Comparison of ENCODE assay signal across 22 cellular contexts in genomic region chr7:47587976-47588375, GRCh38. TPM values are rescaled to one million over a fixed set of nuclear protein-coding genes. Genes with fewer than 3 reads are reported as not detected.
A peak's percentile ranks its signal among the peaks of the same experiment; 100 is the strongest.
DNase-seq lines count a peak whose midpoint lies in the region; ATAC-seq, FAIRE-seq and TF ChIP-seq lines count a peak whose summit lies in the region.
"Had no signal": no experiment of that assay in that cellular context is flagged by ENCODE, and none has a peak within 500 bp of the region (broad histone marks: within the 10 kb centered on the region; RNA-seq: fewer than 3 reads in every experiment).

No MANE protein-coding gene starts in this region.

- 66% methylated on average over 9 of the region's 9 CpGs for WGBS in A549 (ENCODE audit: missing lambda C conversion rate)

- peak overlapping the region; percentile 64 for H3K4me2 ChIP-seq in A549
- H3K4me2 ChIP-seq: BLaER1 had no signal

- H3K9me3 ChIP-seq in A549: 0 out of 3 replicates have a peak, but pooled peaks cover 4% of the 10 kb centered on the region
- H3K9me3 ChIP-seq in colonic mucosa: no peaks in the 10 kb centered on the region
- H3K9me3 ChIP-seq in mucosa of descending colon: no peaks in the 10 kb centered on the region
- H3K9me3 ChIP-seq: BLaER1, SJSA1 had no signal

- H3K4me3 ChIP-seq in A549 (no peak overlapping the region), colonic mucosa (no peak overlapping the region), mucosa of descending colon (no peak overlapping the region)
- H3K4me3 ChIP-seq: BLaER1, GM23248, K562, SJSA1 had no signal

- TF ChIP-seq CTCF in A549 (IDR thresholded peaks at IDR 0.05) (no peak), colonic mucosa (IDR thresholded peaks at IDR 0.05) (no peak), mucosa of descending colon (IDR thresholded peaks at IDR 0.05) (no peak)

- intact Hi-C loops in colonic mucosa (cut with DNase I): loop anchor here (10.0 kb wide), 1 partner anchor 143 kb away; no protein-coding TSS in a partner anchor
- intact Hi-C loops in mucosa of descending colon (cut with DNase I, micrococcal nuclease): no loop called here

- POLR2A ChIA-PET in A549 (lab: Yijun Ruan, JAX): interaction anchor here (0.6 to 1.2 kb wide), 2 partner anchors 48 to 199 kb away, joined by 3 to 7 read pairs; no protein-coding TSS in a partner anchor

- H3K9ac ChIP-seq in colonic mucosa (ENCODE audit: low read depth in 2 of 2, low read length in 2 of 2): no peak overlapping the region
- H3K9ac ChIP-seq: BLaER1, GM23248 had no signal

- no peak for DNase-seq in A549 (ENCODE audit: low read depth in 1 of 2, low spot score in 1 of 2)
- DNase-seq in NCI-H2029 (lab: John Stamatoyannopoulos, UW): peak; percentile 35
- no peak for DNase-seq in colonic mucosa
- DNase-seq in mucosa of descending colon: peak in 1 of 3 donors; percentile 76
- DNase-seq in activated naive CD4-positive, alpha-beta T cell treated with anti-CD3 and anti-CD28 coated beads, Interleukin-2, amount 50 U/mL, for 16 hours: no peak
- no peak for DNase-seq in NCI-H146 (lab: John Stamatoyannopoulos, UW)
- DNase-seq in dedifferentiated amniotic fluid mesenchymal stem cell (ENCODE audit: extremely low spot score): no peak
- DNase-seq: CD4-positive, CD25-positive, alpha-beta regulatory T cell; H9; Kasumi-1; NCI-H1092 treated with DMSO at 0.1 percent for 48 hours; NCI-H1436; NCI-H187 treated with DMSO at 0.1 percent for 48 hours; NCI-H446; NCI-H524 treated with DMSO at 0.1 percent for 48 hours; NCI-H82 had no signal

- H3K27ac ChIP-seq in A549: peak overlapping the region; percentile 99
- peak overlapping the region; percentile 34 for H3K27ac ChIP-seq in colonic mucosa
- H3K27ac ChIP-seq: BLaER1, GM23248, SJSA1 had no signal

- no peak for TF ChIP-seq RAD21 in A549 (conservative IDR thresholded peaks at IDR 0.05 in 1 of 2, IDR thresholded peaks at IDR 0.05 in 1 of 2)

- no peaks in the 10 kb centered on the region for H3K27me3 ChIP-seq in colonic mucosa
- H3K27me3 ChIP-seq: SJSA1 had no signal

- H3K4me1 ChIP-seq in A549 (peaks cover 81% of the 10 kb centered on the region), colonic mucosa (peaks cover 4% of the 10 kb centered on the region), mucosa of descending colon (ENCODE audit: low read depth) (peaks cover 18% of the 10 kb centered on the region)

- no peaks in the 10 kb centered on the region for H3K36me3 ChIP-seq in colonic mucosa
- H3K36me3 ChIP-seq in mucosa of descending colon (ENCODE audit: low read depth): no peaks in the 10 kb centered on the region
- H3K36me3 ChIP-seq: BLaER1, SJSA1 had no signal

- no peak for FAIRE-seq in A549 (lab: Jason Lieb, UNC)
- FAIRE-seq: K562, RCC 7860 had no signal

- ATAC-seq in A549: no peak
- ATAC-seq in mucosa of descending colon: peak; percentile 54
- no peak for ATAC-seq in SK-N-SH treated with all-trans-retinoic acid at 6 μM for 48 hours
- ATAC-seq: K562 had no signal

- no peak for TF ChIP-seq EP300 in A549 (IDR thresholded peaks at IDR 0.05)

- CTCF ChIA-PET in A549 (lab: Yijun Ruan, JAX): interaction anchor here (0.8 to 2.0 kb wide), 4 partner anchors 9 to 183 kb away, joined by 3 to 7 read pairs (median 4); no protein-coding TSS in a partner anchor

- no peak for TF ChIP-seq POLR2A in A549 (IDR thresholded peaks at IDR 0.05; ENCODE audit: low read length)

TF ChIP-seq in A549, 52 proteins besides CTCF, POLR2A, EP300 and RAD21 (continues in another document):
- TF ChIP-seq ATOH8 (CRISPR knock-in tag; IDR thresholded peaks at IDR 0.05; ENCODE audit: low read depth) (no peak), REST (IDR thresholded peaks at IDR 0.05) (no peak), BHLHE40 (IDR thresholded peaks at IDR 0.05; ENCODE audit: low read depth, low read length) (no peak), CHD2 (IDR thresholded peaks at IDR 0.05; ENCODE audit: low read length, partially characterized antibody) (no peak), FOXS1 (CRISPR knock-in tag; IDR thresholded peaks at IDR 0.05) (peak; percentile 46; the same call in 1 of the 2 replicates), ESRRA (IDR thresholded peaks at IDR 0.05; ENCODE audit: borderline replicate concordance, low read length) (no peak), EHF (CRISPR knock-in tag; IDR thresholded peaks at IDR 0.05) (peak; percentile 32; the same call in 1 of the 2 replicates)

TF ChIP-seq in SK-N-SH treated with all-trans-retinoic acid at 6 μM for 48 hours, 23 proteins besides CTCF, POLR2A, EP300 and RAD21:
- TF ChIP-seq ESRRG (CRISPR knock-in tag; IDR thresholded peaks at IDR 0.05): no peak
- TF ChIP-seq ZFP30 (CRISPR knock-in tag; IDR thresholded peaks at IDR 0.05): no peak
- TF ChIP-seq ZC3H10 (CRISPR knock-in tag; IDR thresholded peaks at IDR 0.05): no peak
- TF ChIP-seq ZNF565 (CRISPR knock-in tag; conservative IDR thresholded peaks at IDR 0.05; ENCODE audit: low read depth): no peak

RNA-seq across cellular contexts. Expression of gene TNS3, which starts 6.1 kb away (rescaled TPM):
- polyA plus RNA-seq in A549 (2011; rRNA removed) (134 and 137 TPM in 2 replicates), A549 (2017; fragmentation: RNase III; extraction: RNeasy Plus Mini Kit Qiagen cat#74134 plus additional on column Dnase treatment) (107 to 122 TPM (median 107 TPM) in 3 replicates)
- polyA plus RNA-seq in A549 (2012; cell fraction: cytosol; rRNA removed): 80.9 and 113 TPM in 2 replicates
- 217 and 283 TPM in 2 replicates for polyA plus RNA-seq in A549 (2012; cell fraction: nucleus; rRNA removed)
- polyA minus RNA-seq in A549 (2011; rRNA and poly(A)+ RNA removed): 438 and 510 TPM in 2 replicates
- total RNA-seq in colonic mucosa (10 to 100 TPM; 41.1 to 58.2 TPM), mucosa of descending colon (10 to 100 TPM; 69.1 to 98.9 (median 69.9) TPM)
- polyA plus RNA-seq: CD4-positive, CD25-positive, alpha-beta regulatory T cell; K562 had no signal
